Comparison of ENCODE assay signal across 17 cellular contexts in the genomic region with DNA sequence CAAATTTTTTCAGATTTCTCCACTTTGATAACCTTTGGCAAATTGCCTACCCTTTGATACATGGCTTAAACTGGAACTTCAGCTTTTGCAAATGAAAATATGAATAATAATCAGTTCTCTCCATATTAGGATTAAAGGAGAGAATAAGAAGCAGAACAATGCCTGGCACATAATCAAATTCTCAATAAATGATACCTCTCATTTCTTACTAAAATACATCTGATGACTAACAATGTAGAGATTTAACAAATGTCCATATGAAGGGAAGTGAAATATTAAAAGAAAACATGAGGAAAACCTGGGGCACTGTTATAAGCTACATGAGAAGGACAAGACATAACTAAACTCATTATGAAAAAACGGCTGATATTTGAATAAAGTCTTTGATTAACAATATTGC.
DNase-seq lines count a peak whose midpoint lies in the region; TF ChIP-seq lines count a peak whose summit lies in the region.
"Had no signal": no experiment of that assay in that cellular context is flagged by ENCODE, and none has a peak within 500 bp of the region (broad histone marks: within the 10 kb centered on the region; RNA-seq: fewer than 3 reads in every experiment).

No MANE protein-coding gene starts in this region.

- DNase-seq in ELR (ENCODE audit: low read depth) (peak; percentile 25), NCI-H226 (peak; percentile 7), fibroblast of pulmonary artery (ENCODE audit: low read depth) (peak; percentile 42), NCI-H2227 (lab: John Stamatoyannopoulos, UW; ENCODE audit: unreplicated experiment) (no peak), islet precursor cell (no peak), mucosa of gallbladder (ENCODE audit: low spot score) (no peak)
- DNase-seq: CD4-positive, CD25-positive, alpha-beta regulatory T cell; CD8-positive, alpha-beta memory T cell; COR-L47; DMS 273 treated with DMSO at 0.1 percent for 48 hours; DMS53; DND-41; GDM1; HCEC 1CT; IMR-90 had no signal

- no peak for TF ChIP-seq CTCF in fibroblast of pulmonary artery (IDR thresholded peaks at IDR 0.05; ENCODE audit: low read length, missing control alignments)

- no peak overlapping the region for H3K4me3 ChIP-seq in fibroblast of pulmonary artery (replicated peaks; ENCODE audit: low read depth, low read length)
- H3K4me3 ChIP-seq: BLaER1 treated with 17β-estradiol and CSF1 and Interleukin-3, amounts not matched to agents 10 nM and 100 nM; GM23338 had no signal

Comparison
In these comparisons a context has a peak if more than half of its experiments do, and no peak if none do; other contexts are left out.
1. DNase-seq: peak in ELR (single experiment), NCI-H226 (single experiment) and fibroblast of pulmonary artery (single experiment); none in NCI-H2227 (single experiment), islet precursor cell (single experiment) and mucosa of gallbladder (single experiment).